1 cellular context compared by ENCODE assay signal in the genomic region with DNA sequence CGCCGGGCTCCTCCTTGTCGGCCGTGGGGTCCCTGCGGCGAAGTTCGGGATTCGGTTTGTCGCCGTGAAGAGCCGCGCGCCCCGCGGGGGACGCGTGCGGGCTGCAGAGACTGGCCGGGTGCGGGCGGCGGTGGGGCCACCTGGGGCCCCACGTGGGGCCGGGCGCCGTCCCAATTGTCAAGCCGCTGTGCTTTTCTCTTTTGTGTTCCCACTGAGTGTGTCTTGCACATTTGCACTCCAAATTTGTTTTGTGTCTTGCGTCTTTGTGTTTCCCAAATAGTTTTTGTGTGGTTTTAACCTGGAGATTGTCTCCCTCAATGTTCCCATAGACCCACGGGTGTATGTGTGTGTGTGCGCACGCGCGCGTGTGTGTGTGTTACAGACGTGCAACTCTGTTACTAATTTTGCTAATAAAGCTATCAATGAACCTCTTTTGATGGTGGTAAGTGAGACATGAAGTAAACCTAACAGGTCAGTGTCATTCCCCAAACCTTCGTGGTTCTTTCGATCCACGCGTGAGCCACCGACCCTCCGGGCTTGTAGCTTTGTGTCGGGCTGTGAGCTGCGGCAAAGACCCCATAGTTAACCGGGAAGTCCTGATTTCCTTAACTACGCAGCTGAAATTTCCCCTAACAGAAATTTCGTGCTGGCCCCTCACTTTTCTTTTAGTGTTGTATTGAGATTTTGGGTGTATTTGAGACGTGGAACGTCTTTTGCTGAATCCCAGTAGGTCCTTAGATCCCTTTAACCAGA.
TF ChIP-seq lines count a peak whose summit lies in the region.

No MANE protein-coding gene starts in this region.

TF ChIP-seq in HEK293, 187 proteins besides CTCF, POLR2A, EP300 and RAD21 (continued from another document and continues in another):
- no peak for TF ChIP-seq PRDM6 (tag by site-specific recombination; IDR thresholded peaks at IDR 0.05)
- TF ChIP-seq ZNF280C (tag by site-specific recombination; IDR thresholded peaks at IDR 0.05): no peak
- TF ChIP-seq, protein P1, sequence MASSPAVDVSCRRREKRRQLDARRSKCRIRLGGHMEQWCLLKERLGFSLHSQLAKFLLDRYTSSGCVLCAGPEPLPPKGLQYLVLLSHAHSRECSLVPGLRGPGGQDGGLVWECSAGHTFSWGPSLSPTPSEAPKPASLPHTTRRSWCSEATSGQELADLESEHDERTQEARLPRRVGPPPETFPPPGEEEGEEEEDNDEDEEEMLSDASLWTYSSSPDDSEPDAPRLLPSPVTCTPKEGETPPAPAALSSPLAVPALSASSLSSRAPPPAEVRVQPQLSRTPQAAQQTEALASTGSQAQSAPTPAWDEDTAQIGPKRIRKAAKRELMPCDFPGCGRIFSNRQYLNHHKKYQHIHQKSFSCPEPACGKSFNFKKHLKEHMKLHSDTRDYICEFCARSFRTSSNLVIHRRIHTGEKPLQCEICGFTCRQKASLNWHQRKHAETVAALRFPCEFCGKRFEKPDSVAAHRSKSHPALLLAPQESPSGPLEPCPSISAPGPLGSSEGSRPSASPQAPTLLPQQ (tag by site-specific recombination; IDR thresholded peaks at IDR 0.05): peak; percentile 95
- TF ChIP-seq ZNF76 (tag by site-specific recombination; IDR thresholded peaks at IDR 0.05; ENCODE audit: borderline replicate concordance, low read depth): no peak
- no peak for TF ChIP-seq ZXDB (tag by site-specific recombination; IDR thresholded peaks at IDR 0.05)
- no peak for TF ChIP-seq HOXC10 (CRISPR knock-in tag; IDR thresholded peaks at IDR 0.05)
- no peak for TF ChIP-seq ZNF514 (tag by site-specific recombination; IDR thresholded peaks at IDR 0.05)
- no peak for TF ChIP-seq ZNF677 (tag by site-specific recombination; IDR thresholded peaks at IDR 0.05)
- TF ChIP-seq ZNF785 (tag by site-specific recombination; IDR thresholded peaks at IDR 0.05): no peak
- peak; percentile 39 for TF ChIP-seq PATZ1 (tag by site-specific recombination; IDR thresholded peaks at IDR 0.05)
- no peak for TF ChIP-seq ZNF146 (tag by site-specific recombination; IDR thresholded peaks at IDR 0.05)
- no peak for TF ChIP-seq ZNF223 (tag by site-specific recombination; IDR thresholded peaks at IDR 0.05)
- TF ChIP-seq SP2 (tag by site-specific recombination; IDR thresholded peaks at IDR 0.05): no peak
- TF ChIP-seq ZNF561 (tag by site-specific recombination; IDR thresholded peaks at IDR 0.05; ENCODE audit: borderline replicate concordance): peak; percentile 67; the same call in 1 of the 2 replicates
- peak; percentile 77 for TF ChIP-seq SETDB1 (IDR thresholded peaks at IDR 0.05; ENCODE audit: insufficient read length, low read length)
- no peak for TF ChIP-seq ZNF544 (tag by site-specific recombination; IDR thresholded peaks at IDR 0.05)
- TF ChIP-seq KLF16 (tag by site-specific recombination; IDR thresholded peaks at IDR 0.05): no peak
- TF ChIP-seq EGR2 (tag by site-specific recombination; IDR thresholded peaks at IDR 0.05; ENCODE audit: low read depth): no peak
- TF ChIP-seq ZBTB1 (tag by site-specific recombination; IDR thresholded peaks at IDR 0.05): no peak
- no peak for TF ChIP-seq ZSCAN16 (tag by site-specific recombination; IDR thresholded peaks at IDR 0.05)
- no peak for TF ChIP-seq ZNF133 (tag by site-specific recombination; IDR thresholded peaks at IDR 0.05)
- TF ChIP-seq ZNF140 (tag by site-specific recombination; IDR thresholded peaks at IDR 0.05): no peak
- no peak for TF ChIP-seq SCRT1 (tag by site-specific recombination; IDR thresholded peaks at IDR 0.05; ENCODE audit: borderline replicate concordance)
- TF ChIP-seq REPIN1 (tag by site-specific recombination; IDR thresholded peaks at IDR 0.05; ENCODE audit: low read depth): no peak
- TF ChIP-seq BCL11B (tag by site-specific recombination; IDR thresholded peaks at IDR 0.05; ENCODE audit: low read depth): no peak
- no peak for TF ChIP-seq ZFHX2 (tag by site-specific recombination; conservative IDR thresholded peaks at IDR 0.05)
- no peak for TF ChIP-seq YY1 (tag by site-specific recombination; IDR thresholded peaks at IDR 0.05)
- no peak for TF ChIP-seq ZNF473 (tag by site-specific recombination; IDR thresholded peaks at IDR 0.05)
- no peak for TF ChIP-seq ZNF416 (tag by site-specific recombination; IDR thresholded peaks at IDR 0.05)
- peak; percentile 79 for TF ChIP-seq ZBTB20 (tag by site-specific recombination; IDR thresholded peaks at IDR 0.05)
- TF ChIP-seq ZNF157 (tag by site-specific recombination; IDR thresholded peaks at IDR 0.05): no peak
- no peak for TF ChIP-seq ZNF398 (tag by site-specific recombination; IDR thresholded peaks at IDR 0.05)
- TF ChIP-seq ZFP41 (tag by site-specific recombination; IDR thresholded peaks at IDR 0.05; ENCODE audit: borderline replicate concordance): no peak
- peak; percentile 71 for TF ChIP-seq ZSCAN4 (tag by site-specific recombination; IDR thresholded peaks at IDR 0.05)
- no peak for TF ChIP-seq ZNF148 (tag by site-specific recombination; IDR thresholded peaks at IDR 0.05; ENCODE audit: borderline replicate concordance)
- peak; percentile 66; the same call in 1 of the 2 replicates for TF ChIP-seq GLIS2 (tag by site-specific recombination; IDR thresholded peaks at IDR 0.05)
- no peak for TF ChIP-seq ZSCAN23 (tag by site-specific recombination; IDR thresholded peaks at IDR 0.05)
- no peak for TF ChIP-seq PBX3 (CRISPR knock-in tag; IDR thresholded peaks at IDR 0.05)
- no peak for TF ChIP-seq ZNF548 (tag by site-specific recombination; IDR thresholded peaks at IDR 0.05)
- peak; percentile 93 for TF ChIP-seq ZFP69B (tag by site-specific recombination; IDR thresholded peaks at IDR 0.05)
- no peak for TF ChIP-seq ZNF660 (tag by site-specific recombination; IDR thresholded peaks at IDR 0.05)
- TF ChIP-seq ZNF701 (tag by site-specific recombination; IDR thresholded peaks at IDR 0.05): no peak
- TF ChIP-seq HOXA7 (CRISPR knock-in tag; IDR thresholded peaks at IDR 0.05; ENCODE audit: borderline replicate concordance): no peak
